In genomic region chr3:130111865-130112650, GRCh38 we compare ENCODE assay signal across 8 cellular contexts. TPM values are rescaled to one million over a fixed set of nuclear protein-coding genes. Genes with fewer than 3 reads are reported as not detected.
A peak's percentile ranks its signal among the peaks of the same experiment; 100 is the strongest.
DNase-seq lines count a peak whose midpoint lies in the region; ATAC-seq and TF ChIP-seq lines count a peak whose summit lies in the region.
"Not testable (repeated sequence)": the region's sequence is repeated elsewhere in the genome, so short reads cannot be mapped to it uniquely, and the experiment has no call there.

No MANE protein-coding gene starts in this region.

- H3K18ac ChIP-seq in mesendoderm (ENCODE audit: low read length) = not testable (repeated sequence)

- H3K9me3 Mint-ChIP-seq in effector memory CD8-positive, alpha-beta T cell = not testable (repeated sequence)

- not testable (repeated sequence) for H4K20me1 ChIP-seq in OCI-LY3 (ENCODE audit: insufficient read depth, low read length)

- no CpG with 5 or more reads among the region's 60 CpGs for WGBS in mesendoderm (ENCODE audit: extremely low coverage, insufficient coverage, low lambda C conversion rate)

- H3K36me3 ChIP-seq in OCI-LY3 (replicated peaks; ENCODE audit: low read depth, low read length); mesendoderm (ENCODE audit: control insufficient read depth, insufficient read depth, low read length): not testable (repeated sequence)

- H4K8ac ChIP-seq in mesendoderm (ENCODE audit: low read depth, low read length) = not testable (repeated sequence)

- not testable (repeated sequence) for H3K79me1 ChIP-seq in mesendoderm (ENCODE audit: low read length)

- H3K4ac ChIP-seq in mesendoderm (ENCODE audit: low read depth, low read length) = peak overlapping the region; percentile 0

- H3K4me3 ChIP-seq in OCI-LY3 (ENCODE audit: low read length) = peak overlapping the region; percentile 91
- H3K4me3 ChIP-seq in mesendoderm (ENCODE audit: low read length) = peak overlapping the region; percentile 63

- TF ChIP-seq EP300 in Ishikawa (IDR thresholded peaks at IDR 0.05; ENCODE audit: borderline replicate concordance) = not testable (repeated sequence)

- H3K27me3 ChIP-seq in OCI-LY3 (ENCODE audit: low read depth, low read length); mesendoderm (ENCODE audit: insufficient read depth, low read length, poor library complexity): not testable (repeated sequence)

- not testable (repeated sequence) for H4K5ac ChIP-seq in mesendoderm (ENCODE audit: low read length)

- peak; percentile 93 for DNase-seq in CD1c-positive myeloid dendritic cell (ENCODE audit: extremely low spot score)
- peak; percentile 99 for DNase-seq in activated CD8-positive, alpha-beta memory T cell treated with anti-CD3 and anti-CD28 coated beads, Interleukin-2, amount 50 U/mL, for 24 hours (ENCODE audit: extremely low read depth)
- peak; percentile 99 to 100 (median 99) for DNase-seq in effector memory CD8-positive, alpha-beta T cell
- peak; percentile 97 for DNase-seq in mesendoderm
- DNase-seq in stimulated activated CD4-positive, alpha-beta T cell treated with anti-CD3 and anti-CD28 coated beads, TNF-alpha, amount 100 ng/mL, for 24 hours (ENCODE audit: low read depth in 3 of 3) = peak; percentile 98 to 100 (median 99)

- not testable (repeated sequence) for H2AK5ac ChIP-seq in mesendoderm (ENCODE audit: low read length)

- peaks cover 15% of the 10 kb centered on the region for H3K79me2 ChIP-seq in OCI-LY3 (ENCODE audit: low read length)
- not testable (repeated sequence) for H3K79me2 ChIP-seq in mesendoderm (ENCODE audit: control insufficient read depth, insufficient read depth, low read length)

- H3K9me3 ChIP-seq in OCI-LY3 (ENCODE audit: insufficient read depth, low read length) = not testable (repeated sequence)

- H3K27ac Mint-ChIP-seq in effector memory CD8-positive, alpha-beta T cell = peak overlapping the region; percentile 96 to 97

- not testable (repeated sequence) for H3K23ac ChIP-seq in mesendoderm (ENCODE audit: low read length)

- peaks cover 13% of the 10 kb centered on the region for H3K36me3 Mint-ChIP-seq in effector memory CD8-positive, alpha-beta T cell (ENCODE audit: insufficient read depth)

- H3K56ac ChIP-seq in mesendoderm (ENCODE audit: low read length) = peak overlapping the region; percentile 86

- peak overlapping the region; percentile 90 to 91 for H3K4me3 Mint-ChIP-seq in effector memory CD8-positive, alpha-beta T cell

- ATAC-seq in GM21526 (IDR thresholded peaks at IDR 0.05; ENCODE audit: low FRiP score, unreplicated experiment) = peak; percentile 79
- ATAC-seq in effector memory CD8-positive, alpha-beta T cell (replicated peaks) = peak; percentile 55

- H2BK120ac ChIP-seq in mesendoderm (ENCODE audit: low read depth, low read length) = not testable (repeated sequence)

- H2AFZ ChIP-seq in OCI-LY3 (ENCODE audit: low read depth, low read length) = peak overlapping the region; percentile 71

- not testable (repeated sequence) for TF ChIP-seq RAD21 in Ishikawa (IDR thresholded peaks at IDR 0.05; ENCODE audit: low read depth)

- H3K4me1 Mint-ChIP-seq in effector memory CD8-positive, alpha-beta T cell (ENCODE audit: low read depth in 2 of 2) = peaks cover 12 to 15% of the 10 kb centered on the region in 2 donors

- peak overlapping the region; percentile 16 for H2BK5ac ChIP-seq in mesendoderm (ENCODE audit: low read length)

- H3K9ac ChIP-seq in OCI-LY3 (ENCODE audit: low read length) = peak overlapping the region; percentile 73
- H3K9ac ChIP-seq in mesendoderm (ENCODE audit: low read length) = peak overlapping the region; percentile 85

- H3K4me1 ChIP-seq in OCI-LY3 (ENCODE audit: low read length); mesendoderm (ENCODE audit: control insufficient read depth, low read depth, low read length): not testable (repeated sequence)

- H3K27me3 Mint-ChIP-seq in effector memory CD8-positive, alpha-beta T cell = not testable (repeated sequence)

- not testable (repeated sequence) for TF ChIP-seq CTCF in OCI-LY3 (IDR thresholded peaks at IDR 0.05; ENCODE audit: low read depth, low read length)

- H2BK15ac ChIP-seq in mesendoderm (replicated peaks; ENCODE audit: low read depth) = not testable (repeated sequence)

- H3K4me2 ChIP-seq in OCI-LY3 (ENCODE audit: low read length) (peak overlapping the region; percentile 95), mesendoderm (ENCODE audit: low read length) (peak overlapping the region; percentile 66)

- H3K27ac ChIP-seq in OCI-LY3 (ENCODE audit: low read length) (peak overlapping the region; percentile 57), mesendoderm (ENCODE audit: low read depth, low read length) (peak overlapping the region; percentile 26)

TF ChIP-seq in Ishikawa, 13 proteins besides CTCF, POLR2A, EP300 and RAD21:
- peak; percentile 48 for TF ChIP-seq USF1 (IDR thresholded peaks at IDR 0.05)
- TF ChIP-seq TAF1 (IDR thresholded peaks at IDR 0.05; ENCODE audit: low read depth) = peak; percentile 35; the same call in 1 of the 2 replicates

RNA-seq across cellular contexts. Expression of gene ALG1L2, which starts 30.4 kb away (rescaled TPM):
- polyA plus RNA-seq in mesendoderm (2013, experiment 1 of 2) = 0.17 TPM
- 0.14 TPM for polyA plus RNA-seq in mesendoderm (2013, experiment 2 of 2)

Comparison
In these comparisons a context has a peak if more than half of its experiments do, and no peak if none do; other contexts are left out.
1. Peak in every context shown above with its lines: DNase-seq, ATAC-seq, H3K4me3 ChIP-seq and H3K27ac ChIP-seq.